ENCODE assay signal across 1 cellular context in genomic region chr17:339193-340061, GRCh38.
A peak's percentile ranks its signal among the peaks of the same experiment; 100 is the strongest.
TF ChIP-seq lines count a peak whose summit lies in the region.

No MANE protein-coding gene starts in this region.

TF ChIP-seq in HepG2, 621 proteins besides CTCF, POLR2A, EP300 and RAD21 (continued from another document and continues in another):
- TF ChIP-seq ZBED4 (CRISPR knock-in tag; IDR thresholded peaks at IDR 0.05; ENCODE audit: borderline replicate concordance) (no peak), NFAT5 (CRISPR knock-in tag; IDR thresholded peaks at IDR 0.05) (no peak), ZNF616 (CRISPR knock-in tag; IDR thresholded peaks at IDR 0.05; ENCODE audit: low read depth) (no peak), SOX6 (IDR thresholded peaks at IDR 0.05) (no peak), SOX6 (CRISPR knock-in tag; IDR thresholded peaks at IDR 0.05) (peak; percentile 6; the same call in 1 of the 2 replicates), ZNF83 (CRISPR knock-in tag; IDR thresholded peaks at IDR 0.05; ENCODE audit: borderline replicate concordance) (no peak), ZKSCAN5 (CRISPR knock-in tag; IDR thresholded peaks at IDR 0.05) (no peak), KLF13 (CRISPR knock-in tag; IDR thresholded peaks at IDR 0.05) (no peak), ZFP1 (CRISPR knock-in tag; IDR thresholded peaks at IDR 0.05) (no peak), CHCHD3 (CRISPR knock-in tag; IDR thresholded peaks at IDR 0.05) (no peak), NONO (IDR thresholded peaks at IDR 0.05) (no peak), NONO (CRISPR knock-in tag; conservative IDR thresholded peaks at IDR 0.05) (0 out of 2 replicates have a peak, but pooled peaks have one; percentile 7), HMGXB3 (CRISPR knock-in tag; IDR thresholded peaks at IDR 0.05; ENCODE audit: borderline replicate concordance) (no peak), ZNF781 (CRISPR knock-in tag; IDR thresholded peaks at IDR 0.05; ENCODE audit: borderline replicate concordance, not compliant biosample characterization) (peak; percentile 27), HNRNPL (IDR thresholded peaks at IDR 0.05; ENCODE audit: low read depth, low read length) (0 out of 2 replicates have a peak, but pooled peaks have one; percentile 57), ZNF326 (CRISPR knock-in tag; IDR thresholded peaks at IDR 0.05; ENCODE audit: borderline replicate concordance) (no peak), MTA1 (CRISPR knock-in tag; IDR thresholded peaks at IDR 0.05; ENCODE audit: borderline replicate concordance) (peak; percentile 2; the same call in 1 of the 2 replicates), ZNF362 (CRISPR knock-in tag; IDR thresholded peaks at IDR 0.05; ENCODE audit: borderline replicate concordance) (no peak), DPF2 (CRISPR knock-in tag; IDR thresholded peaks at IDR 0.05; ENCODE audit: borderline replicate concordance, low read depth) (peak; percentile 0; the same call in 1 of the 2 replicates), HNF1A (IDR thresholded peaks at IDR 0.05; ENCODE audit: low read depth) (no peak), HNF1A (CRISPR knock-in tag; IDR thresholded peaks at IDR 0.05; ENCODE audit: borderline replicate concordance) (0 out of 2 replicates have a peak, but pooled peaks have one; percentile 3), MYC (CRISPR knock-in tag; IDR thresholded peaks at IDR 0.05; ENCODE audit: borderline replicate concordance) (0 out of 2 replicates have a peak, but pooled peaks have one; percentile 8), ATF2 (CRISPR knock-in tag; IDR thresholded peaks at IDR 0.05) (no peak), ZBTB1 (CRISPR knock-in tag; IDR thresholded peaks at IDR 0.05; ENCODE audit: borderline replicate concordance) (no peak), KLF15 (CRISPR knock-in tag; IDR thresholded peaks at IDR 0.05; ENCODE audit: borderline replicate concordance) (no peak), ZNF333 (CRISPR knock-in tag; IDR thresholded peaks at IDR 0.05; ENCODE audit: borderline replicate concordance) (no peak), ZNF605 (CRISPR knock-in tag; IDR thresholded peaks at IDR 0.05) (no peak; the same call in 1 of the 2 replicates), ZNF704 (CRISPR knock-in tag; IDR thresholded peaks at IDR 0.05; ENCODE audit: borderline replicate concordance) (no peak), ZNF263 (CRISPR knock-in tag; IDR thresholded peaks at IDR 0.05) (no peak), FOXO4 (CRISPR knock-in tag; conservative IDR thresholded peaks at IDR 0.05) (no peak), ZNF230 (CRISPR knock-in tag; IDR thresholded peaks at IDR 0.05) (no peak)
